17 cellular contexts compared by ENCODE assay signal in the genomic region with DNA sequence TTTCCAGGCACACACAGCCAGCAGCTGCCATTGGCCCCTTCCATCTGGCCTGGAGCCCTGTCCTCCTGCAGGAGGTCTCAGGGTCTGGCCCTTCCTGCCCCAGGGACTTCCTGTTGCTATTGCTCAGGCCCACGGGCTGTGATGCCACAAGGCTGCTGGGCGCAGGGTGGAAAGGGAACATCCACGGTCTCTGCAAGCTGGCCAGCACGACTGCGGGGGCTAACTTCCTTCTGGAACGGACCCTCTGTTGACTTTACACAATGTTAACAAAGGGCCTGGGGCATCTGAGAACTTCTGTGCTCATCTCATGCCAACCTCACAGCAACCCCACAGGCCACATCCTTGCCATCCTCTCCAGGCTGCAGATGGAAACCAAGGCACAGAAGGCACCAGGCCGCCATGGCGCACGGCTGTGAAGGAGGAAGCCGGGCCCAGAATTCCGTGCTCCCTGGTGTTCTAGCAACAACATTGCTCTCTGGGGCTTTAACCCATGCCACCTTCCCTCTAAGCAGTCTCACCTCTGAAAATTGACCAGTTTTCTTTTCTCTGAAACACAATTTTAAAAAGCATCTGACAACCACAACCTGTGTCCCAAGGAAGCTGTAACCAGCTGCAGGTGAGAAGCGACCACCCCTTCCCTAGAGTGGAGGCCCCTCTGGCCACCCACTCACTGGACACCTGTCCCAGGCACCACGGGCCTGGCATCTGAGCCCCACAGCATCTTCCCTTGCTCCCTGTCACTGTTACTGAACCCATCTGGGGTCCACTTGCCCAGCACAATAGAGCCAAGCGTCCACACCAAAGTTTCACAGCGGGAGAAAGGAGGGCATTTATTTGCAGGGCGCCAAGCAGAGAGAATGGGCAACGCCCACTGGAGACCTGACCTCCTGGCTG.
DNase-seq lines count a peak whose midpoint lies in the region; ATAC-seq, FAIRE-seq and TF ChIP-seq lines count a peak whose summit lies in the region.
"Had no signal": no experiment of that assay in that cellular context is flagged by ENCODE, and none has a peak within 500 bp of the region (broad histone marks: within the 10 kb centered on the region; RNA-seq: fewer than 3 reads in every experiment).

No MANE protein-coding gene starts in this region.

- H3K36me3 ChIP-seq in neural progenitor cell: no peaks in the 10 kb centered on the region
- H3K36me3 ChIP-seq: BLaER1 treated with 17β-estradiol and CSF1 and Interleukin-3, amounts not matched to agents 10 nM and 100 nM had no signal

- H3K9me3 Mint-ChIP-seq in brain: peaks cover 0 to 2% (median 0%) of the 10 kb centered on the region in 5 experiments
- no peaks in the 10 kb centered on the region for H3K9me3 Mint-ChIP-seq in neural progenitor cell
- H3K9me3 Mint-ChIP-seq in stimulated activated naive CD8-positive, alpha-beta T cell treated with anti-CD3 and anti-CD28 coated beads, Interleukin-15, amount 100 ng/mL, for 72 hours: peaks cover under 1 to 2% of the 10 kb centered on the region in 2 donors
- H3K9me3 Mint-ChIP-seq: CD4-positive, CD25-positive, alpha-beta regulatory T cell; GM23338 had no signal

- H3K4me3 Mint-ChIP-seq in brain: no peak overlapping the region
- H3K4me3 Mint-ChIP-seq in neural progenitor cell: no peak overlapping the region
- no peak overlapping the region for H3K4me3 Mint-ChIP-seq in stimulated activated naive CD8-positive, alpha-beta T cell treated with anti-CD3 and anti-CD28 coated beads, Interleukin-15, amount 100 ng/mL, for 72 hours
- H3K4me3 Mint-ChIP-seq: CD4-positive, CD25-positive, alpha-beta regulatory T cell; GM23338 had no signal

- H3K27me3 ChIP-seq in neural progenitor cell: no peaks in the 10 kb centered on the region
- H3K27me3 ChIP-seq: BLaER1 treated with 17β-estradiol and CSF1 and Interleukin-3, amounts not matched to agents 10 nM and 100 nM had no signal

- H3K9ac ChIP-seq in neural progenitor cell: no peak overlapping the region
- H3K9ac ChIP-seq: BLaER1 treated with 17β-estradiol and CSF1 and Interleukin-3, amounts not matched to agents 10 nM and 100 nM had no signal

- FAIRE-seq in GM12891 (lab: Jason Lieb, UNC): no peak
- FAIRE-seq: GM12878, HepG2 had no signal

- ATAC-seq in stimulated activated naive CD8-positive, alpha-beta T cell treated with anti-CD3 and anti-CD28 coated beads, Interleukin-15, amount 100 ng/mL, for 72 hours: no peak
- ATAC-seq: GM12878, HepG2 had no signal

- no peak for TF ChIP-seq POLR2A in GM12891 (IDR thresholded peaks at IDR 0.05; ENCODE audit: low read depth, low read length)

- DNase-seq in NCI-H748 (lab: John Stamatoyannopoulos, UW; ENCODE audit: unreplicated experiment): peak; percentile 24
- DNase-seq in NCI-H748 treated with DMSO at 0.1 percent for 48 hours (lab: John Stamatoyannopoulos, UW): no peak
- no peak for DNase-seq in neural progenitor cell (ENCODE audit: low spot score)
- DNase-seq in stimulated activated naive CD8-positive, alpha-beta T cell treated with anti-CD3 and anti-CD28 coated beads, Interleukin-15, amount 100 ng/mL, for 72 hours: no peak
- DNase-seq in GM12891 (ENCODE audit: insufficient read length, low spot score): no peak
- no peak for DNase-seq in NCI-H2107 treated with DMSO at 0.1 percent for 48 hours (lab: John Stamatoyannopoulos, UW; ENCODE audit: unreplicated experiment)
- DNase-seq: 8988T; AML-193; Calu3; CD4-positive, CD25-positive, alpha-beta regulatory T cell; DMS 273 treated with DMSO at 0.1 percent for 48 hours; H7 had no signal

- no peak overlapping the region for H3K4me3 ChIP-seq in neural progenitor cell
- H3K4me3 ChIP-seq: BLaER1 treated with 17β-estradiol and CSF1 and Interleukin-3, amounts not matched to agents 10 nM and 100 nM; GM12878; GM23338 had no signal

- no peaks in the 10 kb centered on the region for H4K20me1 ChIP-seq in neural progenitor cell (ENCODE audit: low read depth)
- H4K20me1 ChIP-seq: BLaER1 treated with 17β-estradiol and CSF1 and Interleukin-3, amounts not matched to agents 10 nM and 100 nM had no signal

- H3K27ac Mint-ChIP-seq in brain (peak overlapping the region in 3 of 5 experiments; percentile 1 to 10 (median 8)), neural progenitor cell (peak overlapping the region; percentile 9)
- peak overlapping the region in 1 of 2 donors; percentile 31 for H3K27ac Mint-ChIP-seq in stimulated activated naive CD8-positive, alpha-beta T cell treated with anti-CD3 and anti-CD28 coated beads, Interleukin-15, amount 100 ng/mL, for 72 hours
- H3K27ac Mint-ChIP-seq: CD4-positive, CD25-positive, alpha-beta regulatory T cell; GM23338 had no signal

- H3K79me2 ChIP-seq in neural progenitor cell (ENCODE audit: low read depth): no peaks in the 10 kb centered on the region

- H3K4me1 Mint-ChIP-seq in brain: peaks cover 65% of the 10 kb centered on the region
- H3K4me1 Mint-ChIP-seq in neural progenitor cell: peaks cover 48% of the 10 kb centered on the region
- H3K4me1 Mint-ChIP-seq in stimulated activated naive CD8-positive, alpha-beta T cell treated with anti-CD3 and anti-CD28 coated beads, Interleukin-15, amount 100 ng/mL, for 72 hours: peaks cover 7% of the 10 kb centered on the region
- H3K4me1 Mint-ChIP-seq: CD4-positive, CD25-positive, alpha-beta regulatory T cell had no signal

- no peaks in the 10 kb centered on the region for H3K9me3 ChIP-seq in neural progenitor cell (ENCODE audit: low read depth)
- H3K9me3 ChIP-seq: BLaER1 treated with 17β-estradiol and CSF1 and Interleukin-3, amounts not matched to agents 10 nM and 100 nM had no signal

- H3K27me3 Mint-ChIP-seq in brain (peaks cover 3% of the 10 kb centered on the region), neural progenitor cell (ENCODE audit: insufficient read depth, low read depth) (peaks cover 6% of the 10 kb centered on the region)
- H3K27me3 Mint-ChIP-seq in stimulated activated naive CD8-positive, alpha-beta T cell treated with anti-CD3 and anti-CD28 coated beads, Interleukin-15, amount 100 ng/mL, for 72 hours: peaks cover 10% of the 10 kb centered on the region
- H3K27me3 Mint-ChIP-seq: CD4-positive, CD25-positive, alpha-beta regulatory T cell had no signal

- no peak overlapping the region for H3K4me2 ChIP-seq in neural progenitor cell
- H3K4me2 ChIP-seq: GM23338 had no signal

- no peaks in the 10 kb centered on the region for H3F3A ChIP-seq in neural progenitor cell (ENCODE audit: low read depth)

- no peak overlapping the region for H2AFZ ChIP-seq in neural progenitor cell (replicated peaks)
- H2AFZ ChIP-seq: GM23338 had no signal

- H3K36me3 Mint-ChIP-seq in brain (no peaks in the 10 kb centered on the region), neural progenitor cell (no peaks in the 10 kb centered on the region)
- H3K36me3 Mint-ChIP-seq: CD4-positive, CD25-positive, alpha-beta regulatory T cell had no signal

- TF ChIP-seq CTCF in brain (conservative IDR thresholded peaks at IDR 0.05) (no peak), neural progenitor cell (IDR thresholded peaks at IDR 0.05) (no peak)

- H3K27ac ChIP-seq in neural progenitor cell: no peak overlapping the region
- H3K27ac ChIP-seq: BLaER1 treated with 17β-estradiol and CSF1 and Interleukin-3, amounts not matched to agents 10 nM and 100 nM had no signal

- peaks cover 19% of the 10 kb centered on the region for H3K4me1 ChIP-seq in neural progenitor cell

TF ChIP-seq in GM12891, 5 proteins besides CTCF, POLR2A, EP300 and RAD21:
- no peak for TF ChIP-seq SPI1 (IDR thresholded peaks at IDR 0.05; ENCODE audit: low read depth, low read length)
- no peak for TF ChIP-seq POLR2AphosphoS5 (IDR thresholded peaks at IDR 0.05; ENCODE audit: low read depth, low read length)
- TF ChIP-seq PAX5 (IDR thresholded peaks at IDR 0.05; ENCODE audit: insufficient read depth, low read length, severe bottlenecking): no peak
- no peak for TF ChIP-seq POU2F2 (IDR thresholded peaks at IDR 0.05; ENCODE audit: low read depth, low read length)
- no peak for TF ChIP-seq TAF1 (IDR thresholded peaks at IDR 0.05; ENCODE audit: low read depth, low read length)
TF ChIP-seq in GM12891: peak in this region for 0.
